In the genomic region with DNA sequence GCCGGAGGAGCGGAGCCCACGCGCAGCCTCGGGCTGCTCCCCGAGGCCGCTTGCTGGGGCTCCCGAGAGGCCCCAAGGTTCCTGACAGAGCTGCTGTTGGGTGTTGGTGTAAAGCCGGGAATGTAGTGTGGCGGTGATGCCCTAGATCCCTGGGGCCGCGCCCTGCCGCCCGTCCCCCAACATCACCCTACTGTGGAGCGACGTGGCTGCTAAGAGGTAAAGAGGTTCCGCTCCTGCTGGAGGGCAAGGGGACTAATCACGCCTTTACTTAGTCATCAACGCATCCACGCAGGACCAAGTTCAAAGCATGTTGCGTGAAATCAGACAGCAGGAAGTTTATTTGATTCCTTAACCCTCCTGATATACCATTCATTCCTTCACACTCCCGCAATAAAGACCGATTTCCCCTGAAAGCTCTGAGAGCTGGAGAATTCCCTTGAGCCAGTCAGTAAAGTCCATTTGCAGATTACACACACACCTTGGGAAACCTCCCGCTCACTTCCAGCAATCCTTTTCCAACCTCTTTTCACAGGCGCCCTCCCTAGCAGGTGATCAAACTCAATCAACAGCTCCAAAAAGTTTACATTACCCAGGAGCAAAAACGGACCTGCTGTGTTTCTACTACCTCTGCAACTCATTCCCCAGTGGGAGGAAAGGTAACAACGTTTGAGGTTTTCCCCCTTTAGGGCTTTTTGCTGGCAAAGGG, we compare ENCODE assay signal across 11 cellular contexts. TPM values are rescaled to one million over a fixed set of nuclear protein-coding genes. Genes with fewer than 3 reads are reported as not detected.
DNase-seq lines count a peak whose midpoint lies in the region; ATAC-seq and TF ChIP-seq lines count a peak whose summit lies in the region.
"Had no signal": no experiment of that assay in that cellular context is flagged by ENCODE, and none has a peak within 500 bp of the region (broad histone marks: within the 10 kb centered on the region; RNA-seq: fewer than 3 reads in every experiment).

No MANE protein-coding gene starts in this region.

- H3K27ac ChIP-seq in coronary artery (no peak overlapping the region), lower lobe of right lung (no peak overlapping the region), temporal lobe (ENCODE audit: low read depth, low read length) (peak overlapping the region; percentile 56)

- H3K9me3 ChIP-seq in NT2/D1 (ENCODE audit: insufficient read depth, low read length) (no peaks in the 10 kb centered on the region), lower lobe of right lung (no peaks in the 10 kb centered on the region)

- peak overlapping the region; percentile 38 for H3K4me3 ChIP-seq in NT2/D1 (ENCODE audit: insufficient read length, low read depth)
- H3K4me3 ChIP-seq in coronary artery: peak overlapping the region; percentile 68
- H3K4me3 ChIP-seq in lower lobe of right lung: peak overlapping the region; percentile 18

- H3K9ac ChIP-seq in NT2/D1 (ENCODE audit: insufficient read length, low read depth): peak overlapping the region; percentile 56

- intact Hi-C loops in lower lobe of right lung (cut with DNase I): no loop called here

- H3K27me3 ChIP-seq in NT2/D1 (ENCODE audit: insufficient read depth, insufficient read length) (peaks cover 42% of the 10 kb centered on the region), lower lobe of right lung (ENCODE audit: low read depth) (peaks cover 30% of the 10 kb centered on the region)

- H3K36me3 ChIP-seq in NT2/D1 (ENCODE audit: insufficient read depth, insufficient read length, low read length) (no peaks in the 10 kb centered on the region), lower lobe of right lung (no peaks in the 10 kb centered on the region)

- ATAC-seq in lower lobe of right lung: peak in 1 of 2 donors; percentile 50
- ATAC-seq in GM19467 (IDR thresholded peaks at IDR 0.05; ENCODE audit: unreplicated experiment): no peak
- no peak for ATAC-seq in HG02870 (IDR thresholded peaks at IDR 0.05; ENCODE audit: unreplicated experiment)
- ATAC-seq: activated CD8-positive, alpha-beta T cell treated with anti-CD3 and anti-CD28 coated beads, Interleukin-2, amount 10 ng/mL, durations not matched to agents 7 days and 5 days had no signal

- H3K4me1 ChIP-seq in NT2/D1 (ENCODE audit: insufficient read depth, insufficient read length) (no peaks in the 10 kb centered on the region), lower lobe of right lung (peaks cover 4% of the 10 kb centered on the region)

- DNase-seq in NT2/D1 (ENCODE audit: low read depth, low spot score) (no peak), coronary artery (ENCODE audit: low spot score) (no peak), lower lobe of right lung (no peak), cerebellar cortex (ENCODE audit: low spot score) (no peak)
- DNase-seq in activated effector memory CD4-positive, alpha-beta T cell treated with Interleukin-2 at 50 U/mL for 16 hours: no peak
- DNase-seq: activated CD8-positive, alpha-beta T cell treated with anti-CD3 and anti-CD28 coated beads, Interleukin-2, amount 10 ng/mL, durations not matched to agents 7 days and 5 days; NCI-H2107 had no signal

- TF ChIP-seq CTCF in coronary artery (IDR thresholded peaks at IDR 0.05) (no peak), lower lobe of right lung (IDR thresholded peaks at IDR 0.05) (no peak)

RNA-seq across cellular contexts. Expression of gene GABRA2, which starts 0.6 kb away (rescaled TPM):
- total RNA-seq in lower lobe of right lung (0.32 TPM), temporal lobe (74.0 TPM)
- total RNA-seq: activated CD8-positive, alpha-beta T cell treated with anti-CD3 and anti-CD28 coated beads, Interleukin-2, amount 10 ng/mL, durations not matched to agents 7 days and 5 days; Daoy had no signal

Comparison
In these comparisons a context has a peak if more than half of its experiments do, and no peak if none do; other contexts are left out.
1. H3K4me3 ChIP-seq: peak in every context shown above with its lines; median percentile 68 in coronary artery; 38 in NT2/D1; 18 in lower lobe of right lung.
2. RNA of gene GABRA2, which starts 0.6 kb away (total RNA-seq): 74.0 TPM in temporal lobe (single experiment); 0.32 TPM in lower lobe of right lung (single experiment); every median in the first group is over 10 times any median in the second.